Comparison of ENCODE assay signal across 1 cellular context in genomic region chr19:10112895-10113591, GRCh38.
TF ChIP-seq lines count a peak whose summit lies in the region.

No MANE protein-coding gene starts in this region.

TF ChIP-seq in HepG2, 621 proteins besides CTCF, POLR2A, EP300 and RAD21 (continues in another document):
- 0 out of 2 replicates have a peak, but pooled peaks have one; percentile 74 for TF ChIP-seq DZIP1 (CRISPR knock-in tag; IDR thresholded peaks at IDR 0.05)
- 0 out of 2 replicates have a peak, but pooled peaks have one; percentile 7 for TF ChIP-seq ZNF772 (CRISPR knock-in tag; IDR thresholded peaks at IDR 0.05)
- 0 out of 2 replicates have a peak, but pooled peaks have one; percentile 48 for TF ChIP-seq ZFP91 (CRISPR knock-in tag; IDR thresholded peaks at IDR 0.05; ENCODE audit: borderline replicate concordance)
- no peak for TF ChIP-seq YEATS2 (CRISPR knock-in tag; IDR thresholded peaks at IDR 0.05; ENCODE audit: borderline replicate concordance)
- peak; percentile 24; the same call in 1 of the 2 replicates for TF ChIP-seq ZNF788 (CRISPR knock-in tag; IDR thresholded peaks at IDR 0.05; ENCODE audit: borderline replicate concordance)
- TF ChIP-seq NR2F1 (CRISPR knock-in tag; IDR thresholded peaks at IDR 0.05), result 0 out of 4 replicates have a peak, but pooled peaks of 1 of the 2 experiments have one; percentile 11
- TF ChIP-seq, protein P1, sequence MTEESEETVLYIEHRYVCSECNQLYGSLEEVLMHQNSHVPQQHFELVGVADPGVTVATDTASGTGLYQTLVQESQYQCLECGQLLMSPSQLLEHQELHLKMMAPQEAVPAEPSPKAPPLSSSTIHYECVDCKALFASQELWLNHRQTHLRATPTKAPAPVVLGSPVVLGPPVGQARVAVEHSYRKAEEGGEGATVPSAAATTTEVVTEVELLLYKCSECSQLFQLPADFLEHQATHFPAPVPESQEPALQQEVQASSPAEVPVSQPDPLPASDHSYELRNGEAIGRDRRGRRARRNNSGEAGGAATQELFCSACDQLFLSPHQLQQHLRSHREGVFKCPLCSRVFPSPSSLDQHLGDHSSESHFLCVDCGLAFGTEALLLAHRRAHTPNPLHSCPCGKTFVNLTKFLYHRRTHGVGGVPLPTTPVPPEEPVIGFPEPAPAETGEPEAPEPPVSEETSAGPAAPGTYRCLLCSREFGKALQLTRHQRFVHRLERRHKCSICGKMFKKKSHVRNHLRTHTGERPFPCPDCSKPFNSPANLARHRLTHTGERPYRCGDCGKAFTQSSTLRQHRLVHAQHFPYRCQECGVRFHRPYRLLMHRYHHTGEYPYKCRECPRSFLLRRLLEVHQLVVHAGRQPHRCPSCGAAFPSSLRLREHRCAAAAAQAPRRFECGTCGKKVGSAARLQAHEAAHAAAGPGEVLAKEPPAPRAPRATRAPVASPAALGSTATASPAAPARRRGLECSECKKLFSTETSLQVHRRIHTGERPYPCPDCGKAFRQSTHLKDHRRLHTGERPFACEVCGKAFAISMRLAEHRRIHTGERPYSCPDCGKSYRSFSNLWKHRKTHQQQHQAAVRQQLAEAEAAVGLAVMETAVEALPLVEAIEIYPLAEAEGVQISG (CRISPR knock-in tag; IDR thresholded peaks at IDR 0.05), result peak; percentile 59
- TF ChIP-seq RERE (CRISPR knock-in tag; IDR thresholded peaks at IDR 0.05; ENCODE audit: low read depth), result no peak
- TF ChIP-seq SKI (IDR thresholded peaks at IDR 0.05; ENCODE audit: partially characterized antibody), result peak; percentile 71
- no peak for TF ChIP-seq NONO (IDR thresholded peaks at IDR 0.05)
- peak; percentile 84 for TF ChIP-seq NONO (CRISPR knock-in tag; conservative IDR thresholded peaks at IDR 0.05)
- no peak for TF ChIP-seq TBL1XR1 (IDR thresholded peaks at IDR 0.05; ENCODE audit: borderline replicate concordance, low read length, partially characterized antibody)
- no peak for TF ChIP-seq ZNF329 (CRISPR knock-in tag; IDR thresholded peaks at IDR 0.05; ENCODE audit: low read depth)
- TF ChIP-seq, protein P2, sequence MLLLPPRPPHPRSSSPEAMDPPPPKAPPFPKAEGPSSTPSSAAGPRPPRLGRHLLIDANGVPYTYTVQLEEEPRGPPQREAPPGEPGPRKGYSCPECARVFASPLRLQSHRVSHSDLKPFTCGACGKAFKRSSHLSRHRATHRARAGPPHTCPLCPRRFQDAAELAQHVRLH (CRISPR knock-in tag; IDR thresholded peaks at IDR 0.05; ENCODE audit: borderline replicate concordance, low read depth), result 0 out of 2 replicates have a peak, but pooled peaks have one; percentile 21
- TF ChIP-seq, protein P3, sequence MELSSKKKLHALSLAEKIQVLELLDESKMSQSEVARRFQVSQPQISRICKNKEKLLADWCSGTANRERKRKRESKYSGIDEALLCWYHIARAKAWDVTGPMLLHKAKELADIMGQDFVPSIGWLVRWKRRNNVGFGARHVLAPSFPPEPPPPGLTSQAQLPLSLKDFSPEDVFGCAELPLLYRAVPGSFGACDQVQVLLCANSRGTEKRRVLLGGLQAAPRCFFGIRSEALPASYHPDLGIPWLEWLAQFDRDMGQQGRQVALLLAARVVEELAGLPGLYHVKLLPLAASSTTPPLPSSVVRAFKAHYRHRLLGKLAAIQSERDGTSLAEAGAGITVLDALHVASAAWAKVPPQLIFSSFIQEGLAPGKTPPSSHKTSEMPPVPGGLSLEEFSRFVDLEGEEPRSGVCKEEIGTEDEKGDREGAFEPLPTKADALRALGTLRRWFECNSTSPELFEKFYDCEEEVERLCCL (CRISPR knock-in tag; IDR thresholded peaks at IDR 0.05; ENCODE audit: borderline replicate concordance), result no peak
- 0 out of 2 replicates have a peak, but pooled peaks have one; percentile 22 for TF ChIP-seq YEATS4 (CRISPR knock-in tag; IDR thresholded peaks at IDR 0.05; ENCODE audit: borderline replicate concordance)
- peak; percentile 97 for TF ChIP-seq AKAP8 (CRISPR knock-in tag; IDR thresholded peaks at IDR 0.05)
- TF ChIP-seq RARA (CRISPR knock-in tag; IDR thresholded peaks at IDR 0.05), result peak; percentile 95
- TF ChIP-seq ZNF746 (CRISPR knock-in tag; IDR thresholded peaks at IDR 0.05), result 0 out of 2 replicates have a peak, but pooled peaks have one; percentile 22
- TF ChIP-seq ZNF629 (CRISPR knock-in tag; conservative IDR thresholded peaks at IDR 0.05), result no peak
- TF ChIP-seq, protein P4, sequence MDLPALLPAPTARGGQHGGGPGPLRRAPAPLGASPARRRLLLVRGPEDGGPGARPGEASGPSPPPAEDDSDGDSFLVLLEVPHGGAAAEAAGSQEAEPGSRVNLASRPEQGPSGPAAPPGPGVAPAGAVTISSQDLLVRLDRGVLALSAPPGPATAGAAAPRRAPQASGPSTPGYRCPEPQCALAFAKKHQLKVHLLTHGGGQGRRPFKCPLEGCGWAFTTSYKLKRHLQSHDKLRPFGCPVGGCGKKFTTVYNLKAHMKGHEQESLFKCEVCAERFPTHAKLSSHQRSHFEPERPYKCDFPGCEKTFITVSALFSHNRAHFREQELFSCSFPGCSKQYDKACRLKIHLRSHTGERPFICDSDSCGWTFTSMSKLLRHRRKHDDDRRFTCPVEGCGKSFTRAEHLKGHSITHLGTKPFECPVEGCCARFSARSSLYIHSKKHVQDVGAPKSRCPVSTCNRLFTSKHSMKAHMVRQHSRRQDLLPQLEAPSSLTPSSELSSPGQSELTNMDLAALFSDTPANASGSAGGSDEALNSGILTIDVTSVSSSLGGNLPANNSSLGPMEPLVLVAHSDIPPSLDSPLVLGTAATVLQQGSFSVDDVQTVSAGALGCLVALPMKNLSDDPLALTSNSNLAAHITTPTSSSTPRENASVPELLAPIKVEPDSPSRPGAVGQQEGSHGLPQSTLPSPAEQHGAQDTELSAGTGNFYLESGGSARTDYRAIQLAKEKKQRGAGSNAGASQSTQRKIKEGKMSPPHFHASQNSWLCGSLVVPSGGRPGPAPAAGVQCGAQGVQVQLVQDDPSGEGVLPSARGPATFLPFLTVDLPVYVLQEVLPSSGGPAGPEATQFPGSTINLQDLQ (CRISPR knock-in tag; IDR thresholded peaks at IDR 0.05), result no peak; the same call in 1 of the 2 replicates
- TF ChIP-seq MAFK (conservative IDR thresholded peaks at IDR 0.05 in 1 of 2, IDR thresholded peaks at IDR 0.05 in 1 of 2; ENCODE audit: low read length in 2 of 2), result no peak
- peak; percentile 95 for TF ChIP-seq AGO2 (optimal IDR thresholded peaks at IDR 0.05; ENCODE audit: low read depth, low read length)
- TF ChIP-seq, protein P5, sequence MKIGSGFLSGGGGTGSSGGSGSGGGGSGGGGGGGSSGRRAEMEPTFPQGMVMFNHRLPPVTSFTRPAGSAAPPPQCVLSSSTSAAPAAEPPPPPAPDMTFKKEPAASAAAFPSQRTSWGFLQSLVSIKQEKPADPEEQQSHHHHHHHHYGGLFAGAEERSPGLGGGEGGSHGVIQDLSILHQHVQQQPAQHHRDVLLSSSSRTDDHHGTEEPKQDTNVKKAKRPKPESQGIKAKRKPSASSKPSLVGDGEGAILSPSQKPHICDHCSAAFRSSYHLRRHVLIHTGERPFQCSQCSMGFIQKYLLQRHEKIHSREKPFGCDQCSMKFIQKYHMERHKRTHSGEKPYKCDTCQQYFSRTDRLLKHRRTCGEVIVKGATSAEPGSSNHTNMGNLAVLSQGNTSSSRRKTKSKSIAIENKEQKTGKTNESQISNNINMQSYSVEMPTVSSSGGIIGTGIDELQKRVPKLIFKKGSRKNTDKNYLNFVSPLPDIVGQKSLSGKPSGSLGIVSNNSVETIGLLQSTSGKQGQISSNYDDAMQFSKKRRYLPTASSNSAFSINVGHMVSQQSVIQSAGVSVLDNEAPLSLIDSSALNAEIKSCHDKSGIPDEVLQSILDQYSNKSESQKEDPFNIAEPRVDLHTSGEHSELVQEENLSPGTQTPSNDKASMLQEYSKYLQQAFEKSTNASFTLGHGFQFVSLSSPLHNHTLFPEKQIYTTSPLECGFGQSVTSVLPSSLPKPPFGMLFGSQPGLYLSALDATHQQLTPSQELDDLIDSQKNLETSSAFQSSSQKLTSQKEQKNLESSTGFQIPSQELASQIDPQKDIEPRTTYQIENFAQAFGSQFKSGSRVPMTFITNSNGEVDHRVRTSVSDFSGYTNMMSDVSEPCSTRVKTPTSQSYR (CRISPR knock-in tag; IDR thresholded peaks at IDR 0.05; ENCODE audit: borderline replicate concordance), result peak; percentile 55; the same call in 1 of the 2 replicates
- TF ChIP-seq MED1 (CRISPR knock-in tag; IDR thresholded peaks at IDR 0.05), result peak; percentile 15; the same call in 1 of the 2 replicates
- peak; percentile 93 for TF ChIP-seq RBM22 (optimal IDR thresholded peaks at IDR 0.05; ENCODE audit: low read length)
- no peak for TF ChIP-seq ZBTB34 (CRISPR knock-in tag; IDR thresholded peaks at IDR 0.05)
- 0 out of 2 replicates have a peak, but pooled peaks have one; percentile 5 for TF ChIP-seq NFKBIZ (CRISPR knock-in tag; IDR thresholded peaks at IDR 0.05)
- TF ChIP-seq ZC3H13 (CRISPR knock-in tag; IDR thresholded peaks at IDR 0.05), result peak; percentile 52; the same call in 1 of the 2 replicates
- TF ChIP-seq MTERF4 (CRISPR knock-in tag; IDR thresholded peaks at IDR 0.05), result no peak
